8 cellular contexts compared by ENCODE assay signal in genomic region chr1:45802343-45803298, GRCh38. TPM values are rescaled to one million over a fixed set of nuclear protein-coding genes. Genes with fewer than 3 reads are reported as not detected.
DNase-seq lines count a peak whose midpoint lies in the region; ATAC-seq and TF ChIP-seq lines count a peak whose summit lies in the region.

No MANE protein-coding gene starts in this region.

- H3K27ac ChIP-seq in heart right ventricle: peak overlapping the region in 9 of 10 donors; percentile 50 to 90 (median 79)
- H3K27ac ChIP-seq in ovary: peak overlapping the region in 1 of 2 donors; percentile 67

- H3K27me3 ChIP-seq in heart right ventricle: no peaks in the 10 kb centered on the region
- no peaks in the 10 kb centered on the region for H3K27me3 ChIP-seq in ovary

- H3K4me1 ChIP-seq in heart right ventricle: peaks cover 3 to 29% (median 20%) of the 10 kb centered on the region in 9 donors
- H3K4me1 ChIP-seq in ovary (ENCODE audit: insufficient read depth): peaks cover 2% of the 10 kb centered on the region

- TF ChIP-seq CTCF in heart right ventricle (IDR thresholded peaks at IDR 0.05) (peak in 1 of 9 donors; percentile 6), ovary (IDR thresholded peaks at IDR 0.05) (peak in 1 of 3 donors; percentile 10)

- peak overlapping the region in 9 of 10 donors; percentile 49 to 62 (median 60) for H3K4me3 ChIP-seq in heart right ventricle
- H3K4me3 ChIP-seq in ovary: peak overlapping the region; percentile 44

- H3K36me3 ChIP-seq in heart right ventricle (peaks cover 0 to 7% (median 0%) of the 10 kb centered on the region in 9 donors), ovary (no peaks in the 10 kb centered on the region)

- intact Hi-C loops in heart right ventricle (cut with DNase I) (loop anchor here in 4 of 10 donors (5.0 kb wide), 2 partner anchors 45 to 50 kb away; partner anchors contain the start of gene IPP (in 3 of the 4)), ovary (cut with DNase I) (no loop called here)

- no peaks in the 10 kb centered on the region for H3K9me3 ChIP-seq in heart right ventricle
- no peaks in the 10 kb centered on the region for H3K9me3 ChIP-seq in ovary

- 40% methylated on average over 11 of the region's 11 CpGs for WGBS in heart right ventricle, 2 donors
- 32 to 34% (median 33%) methylated on average over 11 of the region's 11 CpGs for WGBS in ovary, 3 donors

- ATAC-seq in HG03196 (IDR thresholded peaks at IDR 0.05; ENCODE audit: unreplicated experiment) (peak; percentile 52), heart right ventricle (peak; percentile 73 to 95 (median 92)), GM18867 (IDR thresholded peaks at IDR 0.05; ENCODE audit: unreplicated experiment) (no peak)

- TF ChIP-seq POLR2A in ovary (IDR thresholded peaks at IDR 0.05): no peak

- DNase-seq in NCI-H1417 (lab: John Stamatoyannopoulos, UW) (peak; percentile 58 to 82 (median 69)), NCI-H1417 treated with DMSO at 0.1 percent for 48 hours (lab: John Stamatoyannopoulos, UW) (no peak), NOMO-1 (lab: John Stamatoyannopoulos, UW; ENCODE audit: unreplicated experiment in 2 of 2) (peak; percentile 62 to 87), amniotic epithelial cell (ENCODE audit: low read depth) (peak; percentile 98), heart right ventricle (peak; percentile 55 to 71), ovary (peak; percentile 69 to 83 (median 74))

- no peak for TF ChIP-seq EP300 in ovary (IDR thresholded peaks at IDR 0.05)

RNA-seq across cellular contexts. Expression of gene MAST2, which starts 0.8 kb away (rescaled TPM):
- total RNA-seq in heart right ventricle: 100 to 1,000 TPM in 2 of 10 donors, 10 to 100 TPM in 8; 73.7 to 129 (median 86.6) TPM
- polyA plus RNA-seq in heart right ventricle: 10 to 100 TPM; 66.4 to 79.5 TPM
- total RNA-seq in ovary: 10 to 100 TPM; 22.6 to 50.4 (median 33.5) TPM
- polyA plus RNA-seq in ovary: 10 to 100 TPM; 25.9 to 31.0 TPM

RNA-seq across cellular contexts. Expression of gene IPP, which starts 52.2 kb away (rescaled TPM):
- total RNA-seq in heart right ventricle (10 to 100 TPM; 13.4 to 30.0 (median 22.0) TPM), ovary (10 to 100 TPM in 6 of 7 donors, 1 to 10 TPM in 1; 7.7 to 22.3 (median 19.1) TPM)
- polyA plus RNA-seq in heart right ventricle (1 to 10 TPM; 2.1 to 7.4 TPM), ovary (10 to 100 TPM in 1 of 2 donors, 1 to 10 TPM in 1; 9.0 to 23.8 TPM)
